ENCODE assay signal across 1 cellular context in genomic region chr19:21020298-21021227, GRCh38.
TF ChIP-seq lines count a peak whose summit lies in the region.

ZNF430 (plus strand) TSS chr19:21020657; CDS start chr19:21020801, 144 bp downstream.

TF ChIP-seq in K562, 482 proteins besides CTCF, POLR2A, EP300 and RAD21 (continued from another document and continues in another):
- TF ChIP-seq ZNF407 (IDR thresholded peaks at IDR 0.05; ENCODE audit: low read depth) (no peak), ZEB2 (IDR thresholded peaks at IDR 0.05) (no peak), ZNF280A (IDR thresholded peaks at IDR 0.05; ENCODE audit: low read depth, partially characterized antibody) (no peak), CC2D1A (IDR thresholded peaks at IDR 0.05) (peak; percentile 50), KAT8 (IDR thresholded peaks at IDR 0.05; ENCODE audit: low read depth) (no peak), AFF4 (CRISPR knock-in tag; IDR thresholded peaks at IDR 0.05) (no peak), FOXO4 (CRISPR knock-in tag; IDR thresholded peaks at IDR 0.05) (no peak), GMEB1 (CRISPR knock-in tag; IDR thresholded peaks at IDR 0.05) (0 out of 2 replicates have a peak, but pooled peaks have one; percentile 17), MTF1 (CRISPR knock-in tag; IDR thresholded peaks at IDR 0.05; ENCODE audit: borderline replicate concordance) (no peak), PHB (CRISPR knock-in tag; IDR thresholded peaks at IDR 0.05) (no peak), TSHZ1 (CRISPR knock-in tag; IDR thresholded peaks at IDR 0.05) (no peak)
